Comparison of ENCODE assay signal across 18 cellular contexts in the genomic region with DNA sequence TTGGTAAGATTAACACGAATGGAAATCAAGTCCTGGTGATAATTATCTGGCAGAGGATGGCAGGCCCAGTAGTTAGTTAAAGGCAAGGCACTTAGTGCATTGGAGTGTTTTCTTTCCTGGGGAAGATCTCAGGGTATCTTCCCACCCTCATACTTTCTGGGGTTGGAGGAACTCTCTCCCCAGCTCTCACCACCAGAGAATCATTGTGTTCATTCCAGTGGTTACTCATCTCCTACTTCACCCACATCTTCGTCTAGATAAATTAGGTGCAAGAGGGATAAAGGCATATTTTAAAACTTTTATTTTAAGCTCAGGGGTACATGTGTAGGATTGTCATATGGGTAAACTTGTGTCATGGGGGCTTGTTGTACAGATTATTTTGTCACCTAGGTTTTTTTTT.
DNase-seq lines count a peak whose midpoint lies in the region; ATAC-seq and TF ChIP-seq lines count a peak whose summit lies in the region.
"Had no signal": no experiment of that assay in that cellular context is flagged by ENCODE, and none has a peak within 500 bp of the region (broad histone marks: within the 10 kb centered on the region; RNA-seq: fewer than 3 reads in every experiment).

No MANE protein-coding gene starts in this region.

- H3K36me3 ChIP-seq in GM23248 (ENCODE audit: low read depth): no peaks in the 10 kb centered on the region
- H3K36me3 ChIP-seq: BLaER1 treated with 17β-estradiol and CSF1 and Interleukin-3, amounts not matched to agents 10 nM and 100 nM; SJSA1 had no signal

- H3K27me3 ChIP-seq in GM23248 (replicated peaks; ENCODE audit: insufficient read depth): no peaks in the 10 kb centered on the region
- H3K27me3 ChIP-seq: BLaER1 treated with 17β-estradiol and CSF1 and Interleukin-3, amounts not matched to agents 10 nM and 100 nM; SJSA1 had no signal

- 43 to 47% methylated on average over 2 of the region's 2 CpGs for WGBS in GM23248 (ENCODE audit: low coverage in 1 of 2, low lambda C conversion rate in 2 of 2, missing lambda C conversion rate in 2 of 2), 2 experiments

- 0 out of 2 replicates have a peak overlapping the region, but pooled peaks have one; percentile 12 for H3K4me3 ChIP-seq in GM23248
- H3K4me3 ChIP-seq: BLaER1 treated with 17β-estradiol and CSF1 and Interleukin-3, amounts not matched to agents 10 nM and 100 nM; SJSA1 had no signal

- no peak for ATAC-seq in HG03342 (IDR thresholded peaks at IDR 0.05; ENCODE audit: unreplicated experiment)
- ATAC-seq in SK-N-SH treated with all-trans-retinoic acid at 6 μM for 48 hours: no peak

- no peaks in the 10 kb centered on the region for H3K9me3 ChIP-seq in GM23248 (ENCODE audit: low read depth)
- H3K9me3 ChIP-seq: SJSA1 had no signal

- no peaks in the 10 kb centered on the region for H3K79me2 ChIP-seq in GM23248 (ENCODE audit: insufficient read depth)

- peak; percentile 62 for DNase-seq in AG08395 (ENCODE audit: low spot score)
- peak; percentile 68 for DNase-seq in GM23248
- no peak for DNase-seq in epithelial cell of prostate (ENCODE audit: low read depth, low spot score)
- DNase-seq in non-pigmented ciliary epithelial cell (ENCODE audit: low read depth): peak; percentile 36
- DNase-seq in DMS153 treated with DMSO at 0.1 percent for 48 hours (lab: John Stamatoyannopoulos, UW; ENCODE audit: unreplicated experiment): no peak
- DNase-seq in ureter (ENCODE audit: low spot score): no peak
- DNase-seq: NCI-H1092; NCI-H1694; NCI-H2107; NCI-H526 treated with DMSO at 0.1 percent for 48 hours; NK-92 treated with Interleukin-12 subunit alpha and Interleukin-12 subunit beta, amount 100 ng/mL, for 24 hours; OCI-M1 had no signal

- in situ Hi-C loops in GM23248 (cut with MboI): no loop called here

- H3F3A ChIP-seq in GM23248 (ENCODE audit: insufficient read depth): peaks cover 59% of the 10 kb centered on the region

- H2AFZ ChIP-seq in GM23248: no peak overlapping the region

- H3K27ac ChIP-seq in GM23248 (peak overlapping the region; percentile 84), epithelial cell of prostate (peak overlapping the region; percentile 48)
- H3K27ac ChIP-seq: BLaER1 treated with 17β-estradiol and CSF1 and Interleukin-3, amounts not matched to agents 10 nM and 100 nM; KMS-11; RWPE1; SJSA1 had no signal

- H3K4me2 ChIP-seq in GM23248 (ENCODE audit: unreplicated experiment): peak overlapping the region; percentile 60
- H3K4me2 ChIP-seq: BLaER1 treated with 17β-estradiol and CSF1 and Interleukin-3, amounts not matched to agents 10 nM and 100 nM; KMS-11 had no signal

- H3K9ac ChIP-seq in GM23248: peak overlapping the region; percentile 33; the same call in 1 of the 2 replicates
- H3K9ac ChIP-seq: BLaER1 treated with 17β-estradiol and CSF1 and Interleukin-3, amounts not matched to agents 10 nM and 100 nM; KMS-11 had no signal

- no peaks in the 10 kb centered on the region for H3K9me2 ChIP-seq in GM23248 (ENCODE audit: insufficient read depth)

- no peaks in the 10 kb centered on the region for H4K20me1 ChIP-seq in GM23248 (ENCODE audit: insufficient read depth)
- H4K20me1 ChIP-seq: BLaER1 treated with 17β-estradiol and CSF1 and Interleukin-3, amounts not matched to agents 10 nM and 100 nM had no signal

- peaks cover 50% of the 10 kb centered on the region for H3K4me1 ChIP-seq in GM23248 (ENCODE audit: insufficient read depth)
- H3K4me1 ChIP-seq: SJSA1 had no signal

TF ChIP-seq in SK-N-SH treated with all-trans-retinoic acid at 6 μM for 48 hours, 23 proteins besides CTCF, POLR2A, EP300 and RAD21:
- no peak for TF ChIP-seq ZNF565 (CRISPR knock-in tag; conservative IDR thresholded peaks at IDR 0.05; ENCODE audit: low read depth)
- TF ChIP-seq, protein P1, sequence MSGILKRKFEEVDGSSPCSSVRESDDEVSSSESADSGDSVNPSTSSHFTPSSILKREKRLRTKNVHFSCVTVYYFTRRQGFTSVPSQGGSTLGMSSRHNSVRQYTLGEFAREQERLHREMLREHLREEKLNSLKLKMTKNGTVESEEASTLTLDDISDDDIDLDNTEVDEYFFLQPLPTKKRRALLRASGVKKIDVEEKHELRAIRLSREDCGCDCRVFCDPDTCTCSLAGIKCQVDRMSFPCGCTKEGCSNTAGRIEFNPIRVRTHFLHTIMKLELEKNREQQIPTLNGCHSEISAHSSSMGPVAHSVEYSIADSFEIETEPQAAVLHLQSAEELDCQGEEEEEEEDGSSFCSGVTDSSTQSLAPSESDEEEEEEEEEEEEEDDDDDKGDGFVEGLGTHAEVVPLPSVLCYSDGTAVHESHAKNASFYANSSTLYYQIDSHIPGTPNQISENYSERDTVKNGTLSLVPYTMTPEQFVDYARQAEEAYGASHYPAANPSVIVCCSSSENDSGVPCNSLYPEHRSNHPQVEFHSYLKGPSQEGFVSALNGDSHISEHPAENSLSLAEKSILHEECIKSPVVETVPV (CRISPR knock-in tag; IDR thresholded peaks at IDR 0.05): no peak
- no peak for TF ChIP-seq TSHZ2 (CRISPR knock-in tag; IDR thresholded peaks at IDR 0.05)
- TF ChIP-seq CSDC2 (CRISPR knock-in tag; IDR thresholded peaks at IDR 0.05): no peak
- TF ChIP-seq ARNTL (CRISPR knock-in tag; IDR thresholded peaks at IDR 0.05; ENCODE audit: borderline replicate concordance, low read depth): no peak

Comparison
In these comparisons a context has a peak if more than half of its experiments do, and no peak if none do; other contexts are left out.
1. DNase-seq: peak in AG08395 (single experiment), GM23248 (single experiment) and non-pigmented ciliary epithelial cell (single experiment); none in epithelial cell of prostate (single experiment), DMS153 treated with DMSO at 0.1 percent for 48 hours (single experiment) and ureter (single experiment).